ENCODE assay signal across 8 cellular contexts in genomic region chr9:33510264-33511183, GRCh38. TPM values are rescaled to one million over a fixed set of nuclear protein-coding genes. Genes with fewer than 3 reads are reported as not detected.
DNase-seq lines count a peak whose midpoint lies in the region; TF ChIP-seq lines count a peak whose summit lies in the region.

No MANE protein-coding gene starts in this region.

- peaks cover 12% of the 10 kb centered on the region for H3K4me1 Mint-ChIP-seq in activated naive CD8-positive, alpha-beta T cell (ENCODE audit: low read depth)
- H3K4me1 Mint-ChIP-seq in nephron progenitor cell (peaks cover 10% of the 10 kb centered on the region), type B pancreatic cell (ENCODE audit: unreplicated experiment) (peaks cover 9% of the 10 kb centered on the region)

- no peak for TF ChIP-seq POLR2A in Peyer's patch (IDR thresholded peaks at IDR 0.05)

- H3K27ac Mint-ChIP-seq in activated naive CD8-positive, alpha-beta T cell: peak overlapping the region; percentile 82
- H3K27ac Mint-ChIP-seq in nephron progenitor cell (peak overlapping the region; percentile 99), type B pancreatic cell (peak overlapping the region; percentile 94)

- H3K27ac ChIP-seq in Peyer's patch: peak overlapping the region in 3 of 4 donors; percentile 6 to 66 (median 34)

- H3K4me3 Mint-ChIP-seq in activated naive CD8-positive, alpha-beta T cell: peak overlapping the region; percentile 90
- peak overlapping the region; percentile 98 for H3K4me3 Mint-ChIP-seq in nephron progenitor cell
- H3K4me3 Mint-ChIP-seq in type B pancreatic cell: peak overlapping the region; percentile 94

- TF ChIP-seq CTCF in Peyer's patch (IDR thresholded peaks at IDR 0.05) (no peak), nephron progenitor cell (IDR thresholded peaks at IDR 0.05) (no peak), type B pancreatic cell (conservative IDR thresholded peaks at IDR 0.05) (no peak)

- peak; percentile 69 for DNase-seq in HT1080 (ENCODE audit: low read depth)
- DNase-seq in Peyer's patch: peak; percentile 23 to 65 (median 64)
- DNase-seq in germinal center (ENCODE audit: low spot score): peak; percentile 24
- peak; percentile 58 for DNase-seq in nephron progenitor cell
- DNase-seq in type B pancreatic cell (ENCODE audit: extremely low spot score, unreplicated experiment): peak; percentile 73
- no peak for DNase-seq in effector CD4-positive, alpha-beta T cell

- no peaks in the 10 kb centered on the region for H3K9me3 Mint-ChIP-seq in activated naive CD8-positive, alpha-beta T cell (ENCODE audit: low read depth)
- H3K9me3 Mint-ChIP-seq in nephron progenitor cell (peaks cover 22% of the 10 kb centered on the region), type B pancreatic cell (no peaks in the 10 kb centered on the region)

- H3K9me3 ChIP-seq in ES-I3 (ENCODE audit: control insufficient read depth, insufficient read depth, low read length) (no peaks in the 10 kb centered on the region), Peyer's patch (no peaks in the 10 kb centered on the region)

- no peaks in the 10 kb centered on the region for H3K27me3 Mint-ChIP-seq in activated naive CD8-positive, alpha-beta T cell
- H3K27me3 Mint-ChIP-seq in nephron progenitor cell (ENCODE audit: low read depth, poor library complexity): peaks cover 10% of the 10 kb centered on the region
- H3K27me3 Mint-ChIP-seq in type B pancreatic cell: no peaks in the 10 kb centered on the region

- H3K9ac ChIP-seq in ES-I3 (ENCODE audit: low read depth, low read length): peak overlapping the region; percentile 97

- H3K36me3 ChIP-seq in ES-I3 (ENCODE audit: insufficient read depth, low read length) (no peaks in the 10 kb centered on the region), Peyer's patch (no peaks in the 10 kb centered on the region)

- no peaks in the 10 kb centered on the region for H3K27me3 ChIP-seq in Peyer's patch

- H3K4me3 ChIP-seq in Peyer's patch: peak overlapping the region; percentile 40 to 62 (median 52)

- no peaks in the 10 kb centered on the region for H3K36me3 Mint-ChIP-seq in activated naive CD8-positive, alpha-beta T cell
- H3K36me3 Mint-ChIP-seq in nephron progenitor cell (ENCODE audit: low read depth) (peaks cover 12% of the 10 kb centered on the region), type B pancreatic cell (no peaks in the 10 kb centered on the region)

- H3K4me1 ChIP-seq in ES-I3 (ENCODE audit: insufficient read depth, low read length): peaks cover 4% of the 10 kb centered on the region
- no peaks in the 10 kb centered on the region for H3K4me1 ChIP-seq in Peyer's patch

RNA-seq across cellular contexts. Expression of gene ANKRD18B, which starts 13.5 kb away (rescaled TPM):
- 3.7 and 15.0 TPM in 2 replicates for total RNA-seq in HT1080 (2014; rRNA removed; shearing (Covaris generic))
- 1.3 and 4.5 TPM in 2 replicates for polyA plus RNA-seq in HT1080 (2015; cell fraction: cytosol; rRNA removed)
- polyA plus RNA-seq in HT1080 (2015; cell fraction: nucleus; rRNA removed): 4.1 and 5.3 TPM in 2 replicates
- total RNA-seq in Peyer's patch (not detected), type B pancreatic cell (ENCODE audit: low replicate concordance) (2.8 and 10.3 TPM in 2 replicates)

RNA-seq across cellular contexts. Expression of gene NOL6, which starts 36.8 kb away (rescaled TPM):
- total RNA-seq in HT1080 (2014; rRNA removed; shearing (Covaris generic)): 107 and 110 TPM in 2 replicates
- 48.7 and 51.3 TPM in 2 replicates for polyA plus RNA-seq in HT1080 (2015; cell fraction: cytosol; rRNA removed)
- polyA plus RNA-seq in HT1080 (2015; cell fraction: nucleus; rRNA removed): 128 and 132 TPM in 2 replicates
- total RNA-seq in Peyer's patch: 10 to 100 TPM; 14.5 to 26.4 (median 18.4) TPM
- 39.2 and 46.3 TPM in 2 replicates for total RNA-seq in type B pancreatic cell (ENCODE audit: low replicate concordance)
